In the genomic region with DNA sequence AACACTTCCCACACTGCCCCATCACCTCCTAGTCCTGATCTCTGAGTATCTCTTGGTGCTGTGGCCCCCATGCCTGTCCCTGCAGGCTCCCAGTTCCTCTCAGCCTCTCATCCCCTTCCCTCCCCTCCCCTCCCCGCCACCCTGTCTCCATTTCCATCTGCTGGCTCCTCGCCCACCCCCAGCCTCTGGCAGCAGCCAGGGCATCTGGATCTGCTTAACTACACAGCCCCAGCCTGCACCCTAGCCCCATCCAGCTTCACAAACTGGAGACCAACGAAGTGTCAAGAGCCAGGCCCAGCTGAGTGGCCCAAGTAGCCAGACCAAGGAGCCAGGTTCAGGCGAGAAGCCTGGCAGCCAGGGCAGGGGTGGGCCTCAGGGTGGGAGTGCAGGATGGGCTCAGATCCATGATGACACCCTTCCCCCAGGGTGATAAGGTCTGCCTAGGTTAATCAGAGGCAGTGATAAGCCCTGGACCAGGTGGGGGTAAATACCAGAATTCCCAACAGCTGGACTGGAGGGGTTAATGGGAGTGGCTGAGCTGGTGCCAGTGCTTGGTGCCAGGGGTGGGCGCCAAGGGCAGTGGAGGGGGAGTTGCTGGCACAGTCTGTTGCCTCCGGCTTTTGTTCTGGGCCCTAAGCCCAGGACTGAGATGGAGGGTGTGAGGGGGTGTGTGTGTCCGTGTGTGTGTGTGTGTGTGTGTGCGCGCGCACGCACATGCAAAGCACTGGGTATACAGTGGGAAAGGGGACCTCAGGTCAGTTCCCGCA, we compare ENCODE assay signal across 8 cellular contexts. TPM values are rescaled to one million over a fixed set of nuclear protein-coding genes. Genes with fewer than 3 reads are reported as not detected.
DNase-seq lines count a peak whose midpoint lies in the region; ATAC-seq and TF ChIP-seq lines count a peak whose summit lies in the region.
"Had no signal": no experiment of that assay in that cellular context is flagged by ENCODE, and none has a peak within 500 bp of the region (broad histone marks: within the 10 kb centered on the region; RNA-seq: fewer than 3 reads in every experiment).

No MANE protein-coding gene starts in this region.

- peak overlapping the region; percentile 72 for H3K27ac ChIP-seq in skeletal muscle tissue (ENCODE audit: low read depth, low read length)

- TF ChIP-seq CTCF in fibroblast of pulmonary artery (IDR thresholded peaks at IDR 0.05; ENCODE audit: low read length, missing control alignments) = no peak

- no peaks in the 10 kb centered on the region for H3K27me3 ChIP-seq in skeletal muscle tissue (ENCODE audit: control insufficient read depth in 3 of 3, insufficient read depth in 3 of 3, low read length in 3 of 3)

- peak overlapping the region in 1 of 3 donors; percentile 54 for H3K9ac ChIP-seq in skeletal muscle tissue (ENCODE audit: low read depth in 1 of 3, low read length in 3 of 3)

- ATAC-seq in GM21723 (IDR thresholded peaks at IDR 0.05; ENCODE audit: unreplicated experiment) (no peak), HG03521 (IDR thresholded peaks at IDR 0.05; ENCODE audit: unreplicated experiment) (no peak)
- ATAC-seq: mucosa of descending colon had no signal

- DNase-seq in NCI-H2196 treated with DMSO at 0.1 percent for 48 hours (lab: John Stamatoyannopoulos, UW; ENCODE audit: unreplicated experiment) (peak; percentile 35), fibroblast of pulmonary artery (ENCODE audit: low read depth) (peak; percentile 54), NCI-H774 (lab: John Stamatoyannopoulos, UW) (no peak)
- DNase-seq: KG1 had no signal

- no peaks in the 10 kb centered on the region for H3K9me3 ChIP-seq in skeletal muscle tissue (ENCODE audit: control insufficient read depth in 3 of 3, low read length in 3 of 3)
- H3K9me3 ChIP-seq: mucosa of descending colon had no signal

- H3K36me3 ChIP-seq in skeletal muscle tissue (ENCODE audit: control insufficient read depth in 3 of 3, insufficient read depth in 3 of 3, low read length in 3 of 3) = peaks cover 5 to 23% (median 20%) of the 10 kb centered on the region in 3 donors

- peaks cover 38 to 49% (median 47%) of the 10 kb centered on the region in 3 donors for H3K4me1 ChIP-seq in skeletal muscle tissue (ENCODE audit: control insufficient read depth in 3 of 3, insufficient read depth in 3 of 3, low read length in 3 of 3)

- H3K4me3 ChIP-seq in fibroblast of pulmonary artery (replicated peaks; ENCODE audit: low read depth, low read length) (no peak overlapping the region), skeletal muscle tissue (ENCODE audit: low read length in 3 of 3) (peak overlapping the region in 2 of 3 donors; percentile 7 to 9)
- H3K4me3 ChIP-seq: mucosa of descending colon had no signal

RNA-seq across cellular contexts. Expression of gene IL11RA, which starts 2.5 kb away (rescaled TPM):
- total RNA-seq in skeletal muscle tissue = 75.7 TPM

RNA-seq across cellular contexts. Expression of gene CCL27, which starts 8.0 kb away (rescaled TPM):
- not detected for total RNA-seq in skeletal muscle tissue
- total RNA-seq: mucosa of descending colon had no signal

RNA-seq across cellular contexts. Expression of gene GALT, which starts 8.0 kb away (rescaled TPM):
- total RNA-seq in skeletal muscle tissue = 23.0 TPM

RNA-seq across cellular contexts. Expression of gene SIGMAR1, which starts 16.9 kb away (rescaled TPM):
- total RNA-seq in skeletal muscle tissue = 14.1 TPM

RNA-seq across cellular contexts. Expression of gene ARID3C, which starts 25.6 kb away (rescaled TPM):
- not detected for total RNA-seq in skeletal muscle tissue
- total RNA-seq: mucosa of descending colon had no signal
